8 cellular contexts compared by ENCODE assay signal in the genomic region with DNA sequence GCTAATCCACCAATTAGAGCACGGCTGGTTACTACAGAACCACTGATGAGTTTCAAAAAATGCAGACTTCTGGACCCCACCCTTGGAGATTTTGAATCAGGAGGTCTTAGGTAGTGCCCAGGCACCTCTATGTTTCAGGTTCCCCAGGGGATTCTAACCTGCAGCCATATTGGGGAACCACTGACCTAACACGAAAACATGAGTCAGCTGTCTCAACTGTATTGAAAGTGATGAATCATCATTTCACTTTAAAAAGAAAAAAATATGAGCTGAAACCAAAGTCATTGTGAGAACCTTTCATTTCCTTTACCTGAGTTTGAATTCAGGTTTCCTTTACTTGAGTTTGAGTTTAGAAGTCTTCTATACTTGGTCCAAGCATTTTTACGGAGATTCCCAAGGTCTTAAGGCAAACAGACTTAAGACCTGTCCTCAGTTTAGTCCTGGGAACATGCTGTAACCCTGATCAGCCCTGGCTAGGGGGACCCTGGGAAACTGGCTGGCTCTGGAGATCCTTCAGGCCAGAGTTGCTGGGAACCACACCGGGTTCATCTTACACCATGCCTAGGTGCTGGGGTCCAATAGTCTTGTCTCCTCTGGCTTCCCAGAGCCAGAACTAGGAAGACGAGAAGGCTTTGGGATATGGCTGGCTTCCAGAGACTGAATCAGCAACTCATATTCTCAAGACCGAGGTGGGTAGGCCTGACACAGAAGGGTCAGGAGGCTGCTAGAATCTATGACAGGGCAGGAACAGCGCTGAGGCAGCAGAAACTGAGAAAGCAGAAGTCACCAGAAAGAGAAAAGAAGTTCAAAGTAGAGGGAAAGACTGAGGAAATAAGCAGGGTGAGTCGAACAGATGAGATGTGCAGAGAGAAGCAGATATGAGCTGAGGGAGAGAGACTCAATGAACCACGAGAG. TPM values are rescaled to one million over a fixed set of nuclear protein-coding genes. Genes with fewer than 3 reads are reported as not detected.
A peak's percentile ranks its signal among the peaks of the same experiment; 100 is the strongest.
DNase-seq lines count a peak whose midpoint lies in the region; ATAC-seq lines count a peak whose summit lies in the region.

No MANE protein-coding gene starts in this region.

- H3K27ac ChIP-seq in CD4-positive, CD25-positive, alpha-beta regulatory T cell (ENCODE audit: insufficient read depth, low read length, poor library complexity, severe bottlenecking): no peak overlapping the region

- H3K4me1 Mint-ChIP-seq in CD4-positive, CD25-positive, alpha-beta regulatory T cell: peaks cover 5 to 19% (median 12%) of the 10 kb centered on the region in 4 donors
- peaks cover 22% of the 10 kb centered on the region for H3K4me1 Mint-ChIP-seq in T-helper 2 cell treated with Interferon-gamma antibody and Interleukin-4, amounts not matched to agents 5 μg/mL and 100 μg/mL, for 36 hours (ENCODE audit: low read depth)
- H3K4me1 Mint-ChIP-seq in stimulated activated naive CD8-positive, alpha-beta T cell treated with anti-CD3 and anti-CD28 coated beads, Interleukin-15, Interleukin-2, amounts not matched to agents 100 ng/mL and 50 ng/mL, for 24 hours (ENCODE audit: low read depth): peaks cover 22% of the 10 kb centered on the region

- H3K9me3 Mint-ChIP-seq in CD4-positive, CD25-positive, alpha-beta regulatory T cell: peaks cover 0 to 4% (median 0%) of the 10 kb centered on the region in 7 donors
- H3K9me3 Mint-ChIP-seq in T-helper 2 cell treated with Interferon-gamma antibody and Interleukin-4, amounts not matched to agents 5 μg/mL and 100 μg/mL, for 36 hours: peaks cover 7% of the 10 kb centered on the region
- no peaks in the 10 kb centered on the region for H3K9me3 Mint-ChIP-seq in stimulated activated naive CD8-positive, alpha-beta T cell treated with anti-CD3 and anti-CD28 coated beads, Interleukin-15, Interleukin-2, amounts not matched to agents 100 ng/mL and 50 ng/mL, for 24 hours

- peak overlapping the region in 2 of 4 donors; percentile 14 to 43 for H3K4me3 Mint-ChIP-seq in CD4-positive, CD25-positive, alpha-beta regulatory T cell
- H3K4me3 Mint-ChIP-seq in T-helper 2 cell treated with Interferon-gamma antibody and Interleukin-4, amounts not matched to agents 5 μg/mL and 100 μg/mL, for 36 hours: peak overlapping the region; percentile 33
- H3K4me3 Mint-ChIP-seq in stimulated activated naive CD8-positive, alpha-beta T cell treated with anti-CD3 and anti-CD28 coated beads, Interleukin-15, Interleukin-2, amounts not matched to agents 100 ng/mL and 50 ng/mL, for 24 hours: no peak overlapping the region

- peak overlapping the region; percentile 28 for H3K4me3 ChIP-seq in CD4-positive, CD25-positive, alpha-beta regulatory T cell (ENCODE audit: low read depth, low read length)

- peak; percentile 34 to 40 for ATAC-seq in CD4-positive, CD25-positive, alpha-beta regulatory T cell (ENCODE audit: low read depth in 2 of 2)
- ATAC-seq in GM19351 (IDR thresholded peaks at IDR 0.05; ENCODE audit: unreplicated experiment) (peak; percentile 83), HG03175 (IDR thresholded peaks at IDR 0.05; ENCODE audit: unreplicated experiment) (peak; percentile 86)

- no peaks in the 10 kb centered on the region for H3K9me3 ChIP-seq in CD4-positive, CD25-positive, alpha-beta regulatory T cell (ENCODE audit: control insufficient read depth in 2 of 2, low read length in 2 of 2)

- peak in 1 of 3 donors; percentile 65 for DNase-seq in CD4-positive, CD25-positive, alpha-beta regulatory T cell
- DNase-seq in T-helper 2 cell treated with Interferon-gamma antibody and Interleukin-4, amounts not matched to agents 5 μg/mL and 100 μg/mL, for 36 hours (ENCODE audit: low spot score): peak; percentile 36
- DNase-seq in glomerular visceral epithelial cell (ENCODE audit: extremely low spot score): peak; percentile 84
- DNase-seq in D341Med (ENCODE audit: low spot score): no peak
- DNase-seq in SK-N-DZ (ENCODE audit: low spot score): no peak

- H3K4me1 ChIP-seq in CD4-positive, CD25-positive, alpha-beta regulatory T cell (ENCODE audit: control insufficient read depth, insufficient read depth, low read length, poor library complexity, severe bottlenecking): peaks cover 7% of the 10 kb centered on the region

- no peaks in the 10 kb centered on the region for H3K36me3 Mint-ChIP-seq in CD4-positive, CD25-positive, alpha-beta regulatory T cell
- H3K36me3 Mint-ChIP-seq in T-helper 2 cell treated with Interferon-gamma antibody and Interleukin-4, amounts not matched to agents 5 μg/mL and 100 μg/mL, for 36 hours (ENCODE audit: low read depth): peaks cover 2% of the 10 kb centered on the region
- H3K36me3 Mint-ChIP-seq in stimulated activated naive CD8-positive, alpha-beta T cell treated with anti-CD3 and anti-CD28 coated beads, Interleukin-15, Interleukin-2, amounts not matched to agents 100 ng/mL and 50 ng/mL, for 24 hours (ENCODE audit: low read depth): no peaks in the 10 kb centered on the region

- no peaks in the 10 kb centered on the region for H3K27me3 ChIP-seq in CD4-positive, CD25-positive, alpha-beta regulatory T cell (ENCODE audit: control insufficient read depth, insufficient read depth, low read length)

- H3K27me3 Mint-ChIP-seq in CD4-positive, CD25-positive, alpha-beta regulatory T cell: peaks cover 5% of the 10 kb centered on the region
- H3K27me3 Mint-ChIP-seq in T-helper 2 cell treated with Interferon-gamma antibody and Interleukin-4, amounts not matched to agents 5 μg/mL and 100 μg/mL, for 36 hours (ENCODE audit: low read depth): no peaks in the 10 kb centered on the region
- no peaks in the 10 kb centered on the region for H3K27me3 Mint-ChIP-seq in stimulated activated naive CD8-positive, alpha-beta T cell treated with anti-CD3 and anti-CD28 coated beads, Interleukin-15, Interleukin-2, amounts not matched to agents 100 ng/mL and 50 ng/mL, for 24 hours

- peak overlapping the region; percentile 30 to 88 (median 79) for H3K27ac Mint-ChIP-seq in CD4-positive, CD25-positive, alpha-beta regulatory T cell
- peak overlapping the region; percentile 79 for H3K27ac Mint-ChIP-seq in T-helper 2 cell treated with Interferon-gamma antibody and Interleukin-4, amounts not matched to agents 5 μg/mL and 100 μg/mL, for 36 hours
- peak overlapping the region; percentile 10 for H3K27ac Mint-ChIP-seq in stimulated activated naive CD8-positive, alpha-beta T cell treated with anti-CD3 and anti-CD28 coated beads, Interleukin-15, Interleukin-2, amounts not matched to agents 100 ng/mL and 50 ng/mL, for 24 hours

- H3K36me3 ChIP-seq in CD4-positive, CD25-positive, alpha-beta regulatory T cell (ENCODE audit: control insufficient read depth, insufficient read depth, low read length): no peaks in the 10 kb centered on the region

RNA-seq across cellular contexts. Expression of a gene that starts 16.5 kb away (rescaled TPM):
- 1.1 TPM for total RNA-seq in CD4-positive, CD25-positive, alpha-beta regulatory T cell
- 1 to 10 TPM in 1 of 4 donors, under 1 TPM in 2, not detected in 1; 0.85 to 2.5 (median 0.90) TPM for polyA plus RNA-seq in CD4-positive, CD25-positive, alpha-beta regulatory T cell
- not detected in 2 replicates for polyA plus RNA-seq in SK-N-DZ (2014; cell fraction: cytosol; rRNA removed)
- polyA plus RNA-seq in SK-N-DZ (2014; cell fraction: nucleus; rRNA removed): not detected in 2 replicates

RNA-seq across cellular contexts. Expression of a gene that starts 43.5 kb away (rescaled TPM):
- 7.0 TPM for total RNA-seq in CD4-positive, CD25-positive, alpha-beta regulatory T cell
- polyA plus RNA-seq in CD4-positive, CD25-positive, alpha-beta regulatory T cell: 1 to 10 TPM in 3 of 4 donors, under 1 TPM in 1; 0.72 to 3.6 (median 1.6) TPM
- not detected in 2 replicates for polyA plus RNA-seq in SK-N-DZ (2014; cell fraction: cytosol; rRNA removed)
- polyA plus RNA-seq in SK-N-DZ (2014; cell fraction: nucleus; rRNA removed): not detected in 2 replicates

RNA-seq across cellular contexts. Expression of a gene that starts 56.1 kb away (rescaled TPM):
- total RNA-seq in CD4-positive, CD25-positive, alpha-beta regulatory T cell: 16.4 TPM
- polyA plus RNA-seq in CD4-positive, CD25-positive, alpha-beta regulatory T cell: 10 to 100 TPM; 46.0 to 81.8 (median 53.2) TPM
- 20.8 and 23.5 TPM in 2 replicates for polyA plus RNA-seq in SK-N-DZ (2014; cell fraction: cytosol; rRNA removed)
- polyA plus RNA-seq in SK-N-DZ (2014; cell fraction: nucleus; rRNA removed): 6.3 and 12.2 TPM in 2 replicates

Comparison
In these comparisons a context has a peak if more than half of its experiments do, and no peak if none do; other contexts are left out.
1. DNase-seq: peak in T-helper 2 cell treated with Interferon-gamma antibody and Interleukin-4, amounts not matched to agents 5 μg/mL and 100 μg/mL, for 36 hours (single experiment) and glomerular visceral epithelial cell (single experiment); none in D341Med (single experiment) and SK-N-DZ (single experiment).
2. H3K27ac Mint-ChIP-seq: peak in every context shown above with its lines; median percentile 79 in CD4-positive, CD25-positive, alpha-beta regulatory T cell; 79 in T-helper 2 cell treated with Interferon-gamma antibody and Interleukin-4, amounts not matched to agents 5 μg/mL and 100 μg/mL, for 36 hours; 10 in stimulated activated naive CD8-positive, alpha-beta T cell treated with anti-CD3 and anti-CD28 coated beads, Interleukin-15, Interleukin-2, amounts not matched to agents 100 ng/mL and 50 ng/mL, for 24 hours.
3. Peak in every context shown above with its lines, with median percentiles within 50 percentile points of each other: ATAC-seq.